18 cellular contexts compared by ENCODE assay signal in genomic region chr3:153503873-153504272, GRCh38.
DNase-seq lines count a peak whose midpoint lies in the region; ATAC-seq and TF ChIP-seq lines count a peak whose summit lies in the region.
"Had no signal": no experiment of that assay in that cellular context is flagged by ENCODE, and none has a peak within 500 bp of the region (broad histone marks: within the 10 kb centered on the region; RNA-seq: fewer than 3 reads in every experiment).

No MANE protein-coding gene starts in this region.

- in situ Hi-C loops in mammary epithelial cell (cut with MboI; ENCODE audit: low sequenced_read_pairs in 2 of 2): no loop called here

- no peaks in the 10 kb centered on the region for H3K4me1 ChIP-seq in mammary epithelial cell (ENCODE audit: insufficient read depth, low read length)
- H3K4me1 ChIP-seq: A549 had no signal

- H3K9me3 ChIP-seq in mammary epithelial cell (replicated peaks; ENCODE audit: insufficient read depth, low read length) (no peaks in the 10 kb centered on the region), T-helper 17 cell (ENCODE audit: control insufficient read depth, low read length, poor library complexity, severe bottlenecking) (no peaks in the 10 kb centered on the region)
- H3K9me3 ChIP-seq: A549 had no signal

- no peak overlapping the region for H3K4me3 Mint-ChIP-seq in MCF 10A (ENCODE audit: unreplicated experiment)
- no peak overlapping the region for H3K4me3 Mint-ChIP-seq in T-helper 17 cell
- H3K4me3 Mint-ChIP-seq: CD14-positive monocyte; CD8-positive, alpha-beta T cell; GM23338 had no signal

- H3K27me3 Mint-ChIP-seq in MCF 10A (ENCODE audit: insufficient read depth, unreplicated experiment) (no peaks in the 10 kb centered on the region), T-helper 17 cell (no peaks in the 10 kb centered on the region)

- no peaks in the 10 kb centered on the region for H4K20me1 ChIP-seq in mammary epithelial cell (ENCODE audit: insufficient read depth, low read length)

- no peak for TF ChIP-seq CTCF in mammary epithelial cell (conservative IDR thresholded peaks at IDR 0.05 in 1 of 2, IDR thresholded peaks at IDR 0.05 in 1 of 2; ENCODE audit: extremely low read depth in 1 of 2, insufficient read depth in 1 of 2, low read depth in 1 of 2, low read length in 2 of 2)
- no peak for TF ChIP-seq CTCF in MCF 10A (IDR thresholded peaks at IDR 0.05; ENCODE audit: unreplicated experiment)
- TF ChIP-seq CTCF in fibroblast of mammary gland (conservative IDR thresholded peaks at IDR 0.05; ENCODE audit: control insufficient read depth, insufficient read depth, low read depth, low read length): no peak

- dilution Hi-C loops in mammary epithelial cell (cut with HindIII; ENCODE audit: low sequenced_read_pairs): no loop called here

- DNase-seq in mammary epithelial cell (peak; percentile 1), MCF 10A (ENCODE audit: unreplicated experiment) (no peak), HT1080 (ENCODE audit: low read depth) (peak; percentile 25), T-helper 17 cell (no peak), fibroblast of mammary gland (ENCODE audit: low read depth) (peak; percentile 30), T1000 (lab: John Stamatoyannopoulos, UW) (no peak)
- DNase-seq in stimulated activated CD4-positive, alpha-beta T cell treated with anti-CD3 and anti-CD28 coated beads, Interleukin-4, amount 100 ng/mL, for 24 hours: no peak
- DNase-seq: CD8-positive, alpha-beta T cell; COR-L47; DMS153; DND-41; H7; IMR-90 had no signal

- POLR2A ChIA-PET in MCF 10A (lab: Yijun Ruan, JAX): no interaction called here

- H3K36me3 Mint-ChIP-seq in MCF 10A (ENCODE audit: insufficient read depth, unreplicated experiment) (no peaks in the 10 kb centered on the region), T-helper 17 cell (ENCODE audit: low read depth) (peaks cover 2% of the 10 kb centered on the region)
- H3K36me3 Mint-ChIP-seq: CD14-positive monocyte; CD8-positive, alpha-beta T cell had no signal

- H3K27ac Mint-ChIP-seq in MCF 10A (ENCODE audit: low read depth, unreplicated experiment) (no peak overlapping the region), T-helper 17 cell (peak overlapping the region; percentile 24)
- H3K27ac Mint-ChIP-seq: CD14-positive monocyte; CD8-positive, alpha-beta T cell; GM23338 had no signal

- H3K4me3 ChIP-seq in mammary epithelial cell (replicated peaks in 1 of 3; ENCODE audit: insufficient read depth in 1 of 3, low read depth in 2 of 3, low read length in 3 of 3): no peak overlapping the region
- no peak overlapping the region for H3K4me3 ChIP-seq in fibroblast of mammary gland (ENCODE audit: control insufficient read depth, low read depth, low read length)
- H3K4me3 ChIP-seq: A549, GM23338 had no signal

- 87% methylated on average over 7 of the region's 7 CpGs for WGBS in mammary epithelial cell (ENCODE audit: low coverage, missing lambda C conversion rate)

- no peaks in the 10 kb centered on the region for H3K36me3 ChIP-seq in mammary epithelial cell (ENCODE audit: insufficient read depth, low read length)

- H3K27me3 ChIP-seq in mammary epithelial cell (ENCODE audit: insufficient read depth, low read length): no peaks in the 10 kb centered on the region

- CTCF ChIA-PET in mammary epithelial cell (lab: Charles Lee; ENCODE audit: low non-redundant PET) (no interaction called here), MCF 10A (lab: Yijun Ruan, JAX) (interaction anchor here (0.6 kb wide), 1 partner anchor 41 kb away, joined by 3 read pairs; no protein-coding TSS in a partner anchor)

- H3K9ac ChIP-seq in mammary epithelial cell (ENCODE audit: insufficient read depth, low read length): no peak overlapping the region

- BruUV-seq in mammary epithelial cell (replicated peaks; lab: Mats Ljungman, UMichigan) (no TSS peak), MCF 10A (replicated peaks; lab: Mats Ljungman, UMichigan) (no TSS peak)

- no peaks in the 10 kb centered on the region for H3K79me2 ChIP-seq in mammary epithelial cell (ENCODE audit: insufficient read depth, low read length)

- no peak overlapping the region for H3K4me2 ChIP-seq in mammary epithelial cell (ENCODE audit: insufficient read depth, low read depth, low read length)
- H3K4me2 ChIP-seq: A549, GM23338 had no signal

- ATAC-seq in T-helper 17 cell (no peak), GM18519 (IDR thresholded peaks at IDR 0.05; ENCODE audit: low FRiP score, unreplicated experiment) (no peak)
- ATAC-seq: A549; CD8-positive, alpha-beta T cell; GM23338 had no signal

- no peak overlapping the region for H2AFZ ChIP-seq in mammary epithelial cell (ENCODE audit: low read depth, low read length)
- H2AFZ ChIP-seq: GM23338 had no signal

- H3K4me1 Mint-ChIP-seq in MCF 10A (ENCODE audit: insufficient read depth, unreplicated experiment): no peaks in the 10 kb centered on the region
- H3K4me1 Mint-ChIP-seq in T-helper 17 cell: peaks cover 2% of the 10 kb centered on the region
- H3K4me1 Mint-ChIP-seq: CD14-positive monocyte, GM23338 had no signal

- no peak overlapping the region for H3K27ac ChIP-seq in mammary epithelial cell (ENCODE audit: insufficient read depth, low read depth, low read length)
- H3K27ac ChIP-seq: A549, HL-60 had no signal

- intact Hi-C loops in mammary epithelial cell (cut with micrococcal nuclease): no loop called here
- intact Hi-C loops in MCF 10A (cut with micrococcal nuclease): no loop called here

- no peaks in the 10 kb centered on the region for H3K9me3 Mint-ChIP-seq in MCF 10A (ENCODE audit: unreplicated experiment)
- H3K9me3 Mint-ChIP-seq: CD8-positive, alpha-beta T cell; GM23338 had no signal

Comparison
In these comparisons a context has a peak if more than half of its experiments do, and no peak if none do; other contexts are left out.
1. DNase-seq: peak in mammary epithelial cell (single experiment), HT1080 (single experiment) and fibroblast of mammary gland (single experiment); none in MCF 10A (single experiment), T-helper 17 cell (0 of 3), stimulated activated CD4-positive, alpha-beta T cell treated with anti-CD3 and anti-CD28 coated beads, Interleukin-4, amount 100 ng/mL, for 24 hours (single experiment) and T1000 (single experiment).